22 cellular contexts compared by ENCODE assay signal in the genomic region with DNA sequence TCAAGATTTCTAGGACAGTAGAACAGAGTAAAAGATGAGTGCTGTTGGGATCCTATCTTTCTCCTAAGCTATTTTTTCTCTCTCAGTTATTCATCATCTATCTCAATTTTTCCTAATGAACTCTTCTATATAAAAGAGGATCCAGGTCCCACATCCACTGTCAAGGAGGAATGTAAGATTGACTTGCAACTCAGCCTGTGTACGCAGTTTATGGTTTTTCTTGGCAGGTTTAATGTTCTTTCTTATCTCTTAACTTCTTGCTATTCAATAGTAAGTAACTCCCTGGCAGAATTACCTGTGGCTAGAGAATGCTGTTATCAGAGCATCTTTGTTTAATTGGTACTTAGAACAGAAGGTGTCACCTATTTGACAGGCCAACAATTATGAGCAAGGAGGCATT.
"Had no signal": no experiment of that assay in that cellular context is flagged by ENCODE, and none has a peak within 500 bp of the region (broad histone marks: within the 10 kb centered on the region; RNA-seq: fewer than 3 reads in every experiment).

No MANE protein-coding gene starts in this region.

- H3K9me3 ChIP-seq: SJSA1 had no signal

- H3K4me2 ChIP-seq: KMS-11 had no signal

- FAIRE-seq: HepG2, RCC 7860 had no signal

- H3K27ac ChIP-seq: KMS-11, SJSA1, SK-N-MC had no signal

- H3K4me1 ChIP-seq: SJSA1 had no signal

- H3K9ac ChIP-seq: KMS-11 had no signal

- DNase-seq: IMR-90, Kasumi-1, MM.1S, NCI-H1092 treated with DMSO at 0.1 percent for 48 hours, NCI-H1436, NCI-H187, NCI-H2029, NCI-H2081 treated with DMSO at 0.1 percent for 48 hours, NCI-H2171, NCI-H345, NCI-H446 treated with DMSO at 0.1 percent for 48 hours, NCI-H524, NCI-H526 treated with DMSO at 0.1 percent for 48 hours, NCI-H748 treated with DMSO at 0.1 percent for 48 hours, Right ventricle myocardium superior, RPMI8226, SIG-M5 had no signal

- H3K36me3 ChIP-seq: SJSA1 had no signal

- H3K4me3 ChIP-seq: SJSA1, SK-N-MC had no signal

- ATAC-seq: HepG2 had no signal
